Comparison of ENCODE assay signal across 1 cellular context in the genomic region with DNA sequence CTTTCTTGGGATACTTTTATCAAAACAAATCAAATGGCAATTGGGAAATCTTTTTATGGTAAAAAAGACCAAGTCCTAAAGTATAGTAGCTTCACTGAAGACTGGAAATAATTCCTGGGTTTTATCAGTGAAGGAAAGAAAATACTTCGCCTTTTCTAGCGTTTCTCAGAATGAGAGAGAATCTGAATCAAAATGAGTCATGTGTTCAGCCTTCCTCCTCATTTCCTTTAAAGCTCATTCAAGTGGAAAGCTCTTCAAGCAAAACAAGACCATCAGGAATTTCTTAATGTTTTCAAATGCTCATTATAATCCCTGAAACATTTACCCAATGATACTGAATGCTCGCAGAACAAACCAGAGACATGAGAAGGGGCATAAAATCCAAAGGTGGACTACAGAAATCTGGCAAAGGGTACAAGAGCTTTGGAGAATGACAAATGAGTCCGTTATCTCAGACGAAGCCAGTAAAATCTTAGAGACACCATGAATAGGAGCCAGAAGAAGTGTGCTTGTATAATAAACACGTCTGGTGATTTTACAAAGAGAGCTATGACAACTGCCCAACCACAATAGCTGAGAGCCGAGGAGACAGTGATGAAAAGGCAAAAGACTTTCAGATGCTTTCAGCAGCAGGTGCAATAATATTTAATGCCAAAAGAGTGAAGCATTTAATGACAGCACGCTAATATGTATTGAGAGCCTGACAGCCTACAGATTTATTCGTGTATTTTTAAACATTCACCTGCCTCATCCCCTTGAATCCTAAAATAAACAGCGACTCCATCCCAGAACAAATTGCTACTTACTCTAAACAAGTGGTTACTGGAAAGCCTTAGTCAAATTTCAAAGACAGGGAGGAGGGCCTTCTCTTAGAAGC.
TF ChIP-seq lines count a peak whose summit lies in the region.

No MANE protein-coding gene starts in this region.

TF ChIP-seq in HEK293, 187 proteins besides CTCF, POLR2A, EP300 and RAD21 (continued from another document and continues in another):
- TF ChIP-seq ZNF692 (tag by site-specific recombination; IDR thresholded peaks at IDR 0.05): no peak
- peak; percentile 85 for TF ChIP-seq TCF7L2 (IDR thresholded peaks at IDR 0.05; ENCODE audit: borderline replicate concordance, low read depth, low read length)
- peak; percentile 98 for TF ChIP-seq ZNF843 (tag by site-specific recombination; IDR thresholded peaks at IDR 0.05)
- TF ChIP-seq ZNF184 (tag by site-specific recombination; IDR thresholded peaks at IDR 0.05): no peak
- TF ChIP-seq, protein P1, sequence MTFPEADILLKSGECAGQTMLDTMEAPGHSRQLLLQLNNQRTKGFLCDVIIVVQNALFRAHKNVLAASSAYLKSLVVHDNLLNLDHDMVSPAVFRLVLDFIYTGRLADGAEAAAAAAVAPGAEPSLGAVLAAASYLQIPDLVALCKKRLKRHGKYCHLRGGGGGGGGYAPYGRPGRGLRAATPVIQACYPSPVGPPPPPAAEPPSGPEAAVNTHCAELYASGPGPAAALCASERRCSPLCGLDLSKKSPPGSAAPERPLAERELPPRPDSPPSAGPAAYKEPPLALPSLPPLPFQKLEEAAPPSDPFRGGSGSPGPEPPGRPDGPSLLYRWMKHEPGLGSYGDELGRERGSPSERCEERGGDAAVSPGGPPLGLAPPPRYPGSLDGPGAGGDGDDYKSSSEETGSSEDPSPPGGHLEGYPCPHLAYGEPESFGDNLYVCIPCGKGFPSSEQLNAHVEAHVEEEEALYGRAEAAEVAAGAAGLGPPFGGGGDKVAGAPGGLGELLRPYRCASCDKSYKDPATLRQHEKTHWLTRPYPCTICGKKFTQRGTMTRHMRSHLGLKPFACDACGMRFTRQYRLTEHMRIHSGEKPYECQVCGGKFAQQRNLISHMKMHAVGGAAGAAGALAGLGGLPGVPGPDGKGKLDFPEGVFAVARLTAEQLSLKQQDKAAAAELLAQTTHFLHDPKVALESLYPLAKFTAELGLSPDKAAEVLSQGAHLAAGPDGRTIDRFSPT (tag by site-specific recombination; IDR thresholded peaks at IDR 0.05): peak; percentile 76
- TF ChIP-seq PATZ1 (tag by site-specific recombination; IDR thresholded peaks at IDR 0.05): peak; percentile 71; the same call in 1 of the 2 replicates
- TF ChIP-seq ZNF26 (tag by site-specific recombination; IDR thresholded peaks at IDR 0.05): no peak
- TF ChIP-seq ZNF629 (tag by site-specific recombination; IDR thresholded peaks at IDR 0.05): peak; percentile 84
- peak; percentile 47; the same call in 1 of the 2 replicates for TF ChIP-seq ZNF394 (tag by site-specific recombination; IDR thresholded peaks at IDR 0.05; ENCODE audit: borderline replicate concordance)
- TF ChIP-seq ZNF654 (tag by site-specific recombination; IDR thresholded peaks at IDR 0.05; ENCODE audit: low read depth): peak; percentile 18; the same call in 1 of the 2 replicates
- TF ChIP-seq, protein P2, sequence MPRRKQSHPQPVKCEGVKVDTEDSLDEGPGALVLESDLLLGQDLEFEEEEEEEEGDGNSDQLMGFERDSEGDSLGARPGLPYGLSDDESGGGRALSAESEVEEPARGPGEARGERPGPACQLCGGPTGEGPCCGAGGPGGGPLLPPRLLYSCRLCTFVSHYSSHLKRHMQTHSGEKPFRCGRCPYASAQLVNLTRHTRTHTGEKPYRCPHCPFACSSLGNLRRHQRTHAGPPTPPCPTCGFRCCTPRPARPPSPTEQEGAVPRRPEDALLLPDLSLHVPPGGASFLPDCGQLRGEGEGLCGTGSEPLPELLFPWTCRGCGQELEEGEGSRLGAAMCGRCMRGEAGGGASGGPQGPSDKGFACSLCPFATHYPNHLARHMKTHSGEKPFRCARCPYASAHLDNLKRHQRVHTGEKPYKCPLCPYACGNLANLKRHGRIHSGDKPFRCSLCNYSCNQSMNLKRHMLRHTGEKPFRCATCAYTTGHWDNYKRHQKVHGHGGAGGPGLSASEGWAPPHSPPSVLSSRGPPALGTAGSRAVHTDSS (tag by site-specific recombination; IDR thresholded peaks at IDR 0.05): peak; percentile 63
- TF ChIP-seq ZNF600 (tag by site-specific recombination; IDR thresholded peaks at IDR 0.05): peak; percentile 77
- peak; percentile 97 for TF ChIP-seq ZNF561 (tag by site-specific recombination; IDR thresholded peaks at IDR 0.05; ENCODE audit: borderline replicate concordance)
- TF ChIP-seq ZNF146 (tag by site-specific recombination; IDR thresholded peaks at IDR 0.05): peak; percentile 35; the same call in 1 of the 2 replicates
- peak; percentile 98 for TF ChIP-seq FEZF1 (tag by site-specific recombination; IDR thresholded peaks at IDR 0.05)
- peak; percentile 94 for TF ChIP-seq TSHZ1 (tag by site-specific recombination; IDR thresholded peaks at IDR 0.05; ENCODE audit: borderline replicate concordance)
- TF ChIP-seq BCL11A (tag by site-specific recombination; IDR thresholded peaks at IDR 0.05; ENCODE audit: low read depth): peak; percentile 96
- TF ChIP-seq GFI1B (tag by site-specific recombination; IDR thresholded peaks at IDR 0.05): peak; percentile 97
- TF ChIP-seq, protein P3, sequence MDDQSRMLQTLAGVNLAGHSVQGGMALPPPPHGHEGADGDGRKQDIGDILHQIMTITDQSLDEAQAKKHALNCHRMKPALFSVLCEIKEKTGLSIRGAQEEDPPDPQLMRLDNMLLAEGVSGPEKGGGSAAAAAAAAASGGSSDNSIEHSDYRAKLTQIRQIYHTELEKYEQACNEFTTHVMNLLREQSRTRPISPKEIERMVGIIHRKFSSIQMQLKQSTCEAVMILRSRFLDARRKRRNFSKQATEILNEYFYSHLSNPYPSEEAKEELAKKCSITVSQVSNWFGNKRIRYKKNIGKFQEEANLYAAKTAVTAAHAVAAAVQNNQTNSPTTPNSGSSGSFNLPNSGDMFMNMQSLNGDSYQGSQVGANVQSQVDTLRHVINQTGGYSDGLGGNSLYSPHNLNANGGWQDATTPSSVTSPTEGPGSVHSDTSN (CRISPR knock-in tag; IDR thresholded peaks at IDR 0.05): no peak
- TF ChIP-seq ZNF366 (tag by site-specific recombination; conservative IDR thresholded peaks at IDR 0.05): peak; percentile 70
- no peak for TF ChIP-seq ZNF514 (tag by site-specific recombination; IDR thresholded peaks at IDR 0.05)
- TF ChIP-seq GLIS1 (tag by site-specific recombination; IDR thresholded peaks at IDR 0.05): peak; percentile 39
- no peak for TF ChIP-seq ZNF571 (tag by site-specific recombination; IDR thresholded peaks at IDR 0.05)
- 0 out of 2 replicates have a peak, but pooled peaks have one; percentile 27 for TF ChIP-seq ZNF335 (tag by site-specific recombination; conservative IDR thresholded peaks at IDR 0.05)
- TF ChIP-seq ZNF157 (tag by site-specific recombination; IDR thresholded peaks at IDR 0.05): no peak
- TF ChIP-seq, protein P4, sequence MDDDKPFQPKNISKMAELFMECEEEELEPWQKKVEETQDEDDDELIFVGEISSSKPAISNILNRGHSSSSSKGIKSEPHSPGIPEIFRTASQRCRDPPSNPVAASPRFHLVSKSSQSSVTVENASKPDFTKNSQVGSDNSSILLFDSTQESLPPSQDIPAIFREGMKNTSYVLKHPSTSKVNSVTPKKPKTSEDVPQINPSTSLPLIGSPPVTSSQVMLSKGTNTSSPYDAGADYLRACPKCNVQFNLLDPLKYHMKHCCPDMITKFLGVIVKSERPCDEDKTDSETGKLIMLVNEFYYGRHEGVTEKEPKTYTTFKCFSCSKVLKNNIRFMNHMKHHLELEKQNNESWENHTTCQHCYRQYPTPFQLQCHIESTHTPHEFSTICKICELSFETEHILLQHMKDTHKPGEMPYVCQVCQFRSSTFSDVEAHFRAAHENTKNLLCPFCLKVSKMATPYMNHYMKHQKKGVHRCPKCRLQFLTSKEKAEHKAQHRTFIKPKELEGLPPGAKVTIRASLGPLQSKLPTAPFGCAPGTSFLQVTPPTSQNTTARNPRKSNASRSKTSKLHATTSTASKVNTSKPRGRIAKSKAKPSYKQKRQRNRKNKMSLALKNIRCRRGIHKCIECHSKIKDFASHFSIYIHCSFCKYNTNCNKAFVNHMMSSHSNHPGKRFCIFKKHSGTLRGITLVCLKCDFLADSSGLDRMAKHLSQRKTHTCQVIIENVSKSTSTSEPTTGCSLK (tag by site-specific recombination; IDR thresholded peaks at IDR 0.05): no peak
- peak; percentile 94 for TF ChIP-seq ZSCAN30 (tag by site-specific recombination; IDR thresholded peaks at IDR 0.05)
- no peak for TF ChIP-seq ZNF529 (tag by site-specific recombination; IDR thresholded peaks at IDR 0.05; ENCODE audit: insufficient replicate concordance)
- TF ChIP-seq, protein P5, sequence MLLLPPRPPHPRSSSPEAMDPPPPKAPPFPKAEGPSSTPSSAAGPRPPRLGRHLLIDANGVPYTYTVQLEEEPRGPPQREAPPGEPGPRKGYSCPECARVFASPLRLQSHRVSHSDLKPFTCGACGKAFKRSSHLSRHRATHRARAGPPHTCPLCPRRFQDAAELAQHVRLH (tag by site-specific recombination; IDR thresholded peaks at IDR 0.05): peak; percentile 89
- TF ChIP-seq SP7 (tag by site-specific recombination; IDR thresholded peaks at IDR 0.05): peak; percentile 98
- peak; percentile 83 for TF ChIP-seq ZNF449 (tag by site-specific recombination; IDR thresholded peaks at IDR 0.05)
- TF ChIP-seq GLI2 (tag by site-specific recombination; IDR thresholded peaks at IDR 0.05; ENCODE audit: borderline replicate concordance, low read depth): peak; percentile 85
- TF ChIP-seq, protein P6, sequence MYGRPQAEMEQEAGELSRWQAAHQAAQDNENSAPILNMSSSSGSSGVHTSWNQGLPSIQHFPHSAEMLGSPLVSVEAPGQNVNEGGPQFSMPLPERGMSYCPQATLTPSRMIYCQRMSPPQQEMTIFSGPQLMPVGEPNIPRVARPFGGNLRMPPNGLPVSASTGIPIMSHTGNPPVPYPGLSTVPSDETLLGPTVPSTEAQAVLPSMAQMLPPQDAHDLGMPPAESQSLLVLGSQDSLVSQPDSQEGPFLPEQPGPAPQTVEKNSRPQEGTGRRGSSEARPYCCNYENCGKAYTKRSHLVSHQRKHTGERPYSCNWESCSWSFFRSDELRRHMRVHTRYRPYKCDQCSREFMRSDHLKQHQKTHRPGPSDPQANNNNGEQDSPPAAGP (tag by site-specific recombination; IDR thresholded peaks at IDR 0.05): peak; percentile 51; the same call in 1 of the 2 replicates
